In the genomic region with DNA sequence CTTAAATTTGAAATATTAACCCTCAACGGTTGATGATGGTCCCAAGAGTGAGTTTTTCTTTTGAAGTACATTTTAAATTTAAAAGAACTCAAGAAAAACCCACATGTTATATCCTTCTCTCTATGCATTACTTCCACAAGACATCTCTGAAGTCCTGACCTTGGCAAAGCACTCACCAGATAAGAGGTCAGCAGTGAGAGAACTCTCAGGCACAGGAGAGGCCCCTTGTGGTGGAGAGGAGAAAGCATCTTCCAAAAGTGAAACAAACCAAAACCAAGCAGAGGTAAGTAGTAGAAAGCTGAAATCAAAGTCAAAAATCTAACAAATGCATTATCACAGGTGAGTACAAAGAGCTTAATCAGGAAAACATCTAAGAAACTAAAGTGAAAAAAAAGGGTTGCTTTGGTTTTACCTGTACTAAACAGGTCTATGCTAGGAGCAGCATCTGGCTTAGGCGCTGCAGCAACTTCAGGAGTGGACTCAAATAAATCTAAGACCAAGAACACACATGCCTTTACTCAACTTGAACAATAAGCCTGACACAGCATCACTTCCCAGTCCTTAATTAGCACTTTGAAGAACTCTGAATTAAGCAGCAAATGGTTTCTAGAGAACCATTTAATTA, we compare ENCODE assay signal across 8 cellular contexts.
DNase-seq lines count a peak whose midpoint lies in the region; ATAC-seq and TF ChIP-seq lines count a peak whose summit lies in the region.

No MANE protein-coding gene starts in this region.

- DNase-seq in ELF-1 (ENCODE audit: low read depth, low spot score) (peak; percentile 19), left kidney (ENCODE audit: low read depth, low spot score) (peak; percentile 24), NCI-H1694 treated with DMSO at 0.1 percent for 48 hours (lab: John Stamatoyannopoulos, UW) (no peak), cortex of kidney (lab: John Stamatoyannopoulos, UW) (no peak), Right ventricle myocardium superior (no peak)

- intact Hi-C loops in Right ventricle myocardium superior (cut with DNase I), result no loop called here

- ATAC-seq in GM21367 (IDR thresholded peaks at IDR 0.05; ENCODE audit: unreplicated experiment), result peak; percentile 98
- peak; percentile 97 for ATAC-seq in HG03442 (IDR thresholded peaks at IDR 0.05; ENCODE audit: unreplicated experiment)
- peak; percentile 95 for ATAC-seq in SK-N-SH treated with all-trans-retinoic acid at 6 μM for 48 hours
- no peak for ATAC-seq in Right ventricle myocardium superior (ENCODE audit: poor library complexity)

TF ChIP-seq in SK-N-SH treated with all-trans-retinoic acid at 6 μM for 48 hours, 23 proteins besides CTCF, POLR2A, EP300 and RAD21:
- TF ChIP-seq ZNF70 (CRISPR knock-in tag; IDR thresholded peaks at IDR 0.05), result no peak
- no peak for TF ChIP-seq ZFP3 (CRISPR knock-in tag; IDR thresholded peaks at IDR 0.05)
- no peak for TF ChIP-seq ZNF565 (CRISPR knock-in tag; conservative IDR thresholded peaks at IDR 0.05; ENCODE audit: low read depth)
- TF ChIP-seq ZC3H10 (CRISPR knock-in tag; IDR thresholded peaks at IDR 0.05), result no peak
- TF ChIP-seq SNAI2 (CRISPR knock-in tag; IDR thresholded peaks at IDR 0.05), result no peak
- no peak for TF ChIP-seq GLIS3 (CRISPR knock-in tag; IDR thresholded peaks at IDR 0.05)

Comparison
In these comparisons a context has a peak if more than half of its experiments do, and no peak if none do; other contexts are left out.
1. DNase-seq: peak in ELF-1 (single experiment) and left kidney (single experiment); none in NCI-H1694 treated with DMSO at 0.1 percent for 48 hours (single experiment), cortex of kidney (single experiment) and Right ventricle myocardium superior (single experiment).